ENCODE assay signal across 13 cellular contexts in genomic region chr13:77980592-77980991, GRCh38.
A peak's percentile ranks its signal among the peaks of the same experiment; 100 is the strongest.
DNase-seq lines count a peak whose midpoint lies in the region; ATAC-seq, FAIRE-seq and TF ChIP-seq lines count a peak whose summit lies in the region.
"Had no signal": no experiment of that assay in that cellular context is flagged by ENCODE, and none has a peak within 500 bp of the region (broad histone marks: within the 10 kb centered on the region; RNA-seq: fewer than 3 reads in every experiment).

No MANE protein-coding gene starts in this region.

- POLR2A ChIA-PET in CD4-positive, alpha-beta memory T cell (lab: Charles Lee; ENCODE audit: partially characterized antibody) = no interaction called here

- DNase-seq in H54 (ENCODE audit: insufficient read length, low spot score) = no peak
- peak; percentile 70 for DNase-seq in brain microvascular endothelial cell
- DNase-seq in hepatocyte (ENCODE audit: low spot score) = peak; percentile 54
- no peak for DNase-seq in stomach
- DNase-seq in activated T-cell treated with anti-CD3 and anti-CD28 coated beads, Interleukin-2, amount 50 U/mL, for 24 hours = no peak
- DNase-seq in NCI-H510A treated with DMSO at 0.1 percent for 48 hours (lab: John Stamatoyannopoulos, UW) = no peak
- no peak for DNase-seq in CD4-positive, alpha-beta memory T cell
- DNase-seq: cortex of kidney; NCI-H1092; stimulated activated CD4-positive, alpha-beta T cell treated with anti-CD3 and anti-CD28 coated beads, Interleukin-1b, Interleukin-23, amount 100 ng/mL, for 48 hours had no signal

- WGBS in hepatocyte (ENCODE audit: low lambda C conversion rate, missing lambda C conversion rate) = 23% methylated on average over 2 of the region's 2 CpGs
- 28 to 61% (median 35%) methylated on average over 2 of the region's 2 CpGs for WGBS in stomach, 5 donors

- no peaks in the 10 kb centered on the region for H4K20me1 ChIP-seq in hepatocyte (ENCODE audit: insufficient read depth, poor library complexity, severe bottlenecking)

- H3K4me3 Mint-ChIP-seq in activated T-cell treated with anti-CD3 and anti-CD28 coated beads, Interleukin-2, amount 50 U/mL, for 24 hours = no peak overlapping the region
- no peak overlapping the region for H3K4me3 Mint-ChIP-seq in CD4-positive, alpha-beta memory T cell

- ATAC-seq in HG03442 (IDR thresholded peaks at IDR 0.05; ENCODE audit: unreplicated experiment) = no peak
- ATAC-seq: left lobe of liver had no signal

- H3K4me1 Mint-ChIP-seq in activated T-cell treated with anti-CD3 and anti-CD28 coated beads, Interleukin-2, amount 50 U/mL, for 24 hours (ENCODE audit: low read depth) = no peaks in the 10 kb centered on the region
- H3K4me1 Mint-ChIP-seq in CD4-positive, alpha-beta memory T cell = no peaks in the 10 kb centered on the region

- H3K4me1 ChIP-seq in hepatocyte (ENCODE audit: insufficient read depth) (no peaks in the 10 kb centered on the region), stomach (peaks cover 0 to 6% (median 0%) of the 10 kb centered on the region in 4 donors)
- H3K4me1 ChIP-seq in CD4-positive, alpha-beta memory T cell (ENCODE audit: insufficient read depth, low read length) = no peaks in the 10 kb centered on the region
- H3K4me1 ChIP-seq: upper lobe of left lung had no signal

- H2AFZ ChIP-seq in hepatocyte = peak overlapping the region; percentile 14

- peak; percentile 33 for FAIRE-seq in H54 (lab: Jason Lieb, UNC)

- no peaks in the 10 kb centered on the region for H3K9me3 ChIP-seq in hepatocyte (ENCODE audit: low read depth)
- H3K9me3 ChIP-seq in stomach = no peaks in the 10 kb centered on the region
- H3K9me3 ChIP-seq in CD4-positive, alpha-beta memory T cell (ENCODE audit: control insufficient read depth in 1 of 2, low read length in 2 of 2) = no peaks in the 10 kb centered on the region
- H3K9me3 ChIP-seq: upper lobe of left lung had no signal

- CTCF ChIA-PET in CD4-positive, alpha-beta memory T cell (lab: Charles Lee; ENCODE audit: partially characterized antibody) = no interaction called here

- no peak for TF ChIP-seq POLR2A in H54 (IDR thresholded peaks at IDR 0.05; ENCODE audit: low read depth, low read length)
- no peak for TF ChIP-seq POLR2A in stomach (IDR thresholded peaks at IDR 0.05)

- no peak overlapping the region for H3K27ac Mint-ChIP-seq in activated T-cell treated with anti-CD3 and anti-CD28 coated beads, Interleukin-2, amount 50 U/mL, for 24 hours
- no peak overlapping the region for H3K27ac Mint-ChIP-seq in CD4-positive, alpha-beta memory T cell

- TF ChIP-seq EP300 in stomach (IDR thresholded peaks at IDR 0.05) = no peak

- H3K36me3 ChIP-seq in brain microvascular endothelial cell (replicated peaks) (no peaks in the 10 kb centered on the region), hepatocyte (replicated peaks; ENCODE audit: insufficient read depth, low read depth) (no peaks in the 10 kb centered on the region), stomach (no peaks in the 10 kb centered on the region)
- H3K36me3 ChIP-seq in CD4-positive, alpha-beta memory T cell (ENCODE audit: insufficient read depth, low read length) = no peaks in the 10 kb centered on the region
- H3K36me3 ChIP-seq: upper lobe of left lung had no signal

- intact Hi-C loops in stomach (cut with DNase I; ENCODE audit: low total_unique reads) = no loop called here
- intact Hi-C loops in CD4-positive, alpha-beta memory T cell (cut with micrococcal nuclease) = no loop called here

- H3K79me2 ChIP-seq in hepatocyte = no peaks in the 10 kb centered on the region

- in situ Hi-C loops in brain microvascular endothelial cell (cut with HindIII; ENCODE audit: low pct_ligation_motif_present, low sequenced_read_pairs) = no loop called here

- TF ChIP-seq CTCF in brain microvascular endothelial cell (IDR thresholded peaks at IDR 0.05; ENCODE audit: low read depth, low read length, missing control alignments) = no peak
- TF ChIP-seq CTCF in hepatocyte (IDR thresholded peaks at IDR 0.05; ENCODE audit: poor library complexity) = no peak
- no peak for TF ChIP-seq CTCF in stomach (IDR thresholded peaks at IDR 0.05)

- H3K4me2 ChIP-seq in hepatocyte = no peak overlapping the region

- H3K27ac ChIP-seq in brain microvascular endothelial cell (peak overlapping the region; percentile 54), hepatocyte (peak overlapping the region; percentile 40), stomach (peak overlapping the region in 4 of 5 donors; percentile 2 to 49 (median 28))
- H3K27ac ChIP-seq in CD4-positive, alpha-beta memory T cell (ENCODE audit: low read depth, low read length) = no peak overlapping the region

- no peaks in the 10 kb centered on the region for H3K9me2 ChIP-seq in hepatocyte (replicated peaks; ENCODE audit: insufficient read depth)

- H3K4me3 ChIP-seq in brain microvascular endothelial cell (ENCODE audit: low read depth, low read length) (no peak overlapping the region), hepatocyte (no peak overlapping the region), stomach (no peak overlapping the region)
- no peak overlapping the region for H3K4me3 ChIP-seq in CD4-positive, alpha-beta memory T cell (ENCODE audit: low read length in 2 of 2)
- H3K4me3 ChIP-seq: upper lobe of left lung had no signal

- no peaks in the 10 kb centered on the region for H3K27me3 ChIP-seq in brain microvascular endothelial cell (replicated peaks)
- no peaks in the 10 kb centered on the region for H3K27me3 ChIP-seq in hepatocyte
- no peaks in the 10 kb centered on the region for H3K27me3 ChIP-seq in stomach
- no peaks in the 10 kb centered on the region for H3K27me3 ChIP-seq in CD4-positive, alpha-beta memory T cell (ENCODE audit: insufficient read depth, low read length)
- H3K27me3 ChIP-seq: upper lobe of left lung had no signal

- H3K9me3 Mint-ChIP-seq in activated T-cell treated with anti-CD3 and anti-CD28 coated beads, Interleukin-2, amount 50 U/mL, for 24 hours = no peaks in the 10 kb centered on the region
- peaks cover 0 to 3% (median 0%) of the 10 kb centered on the region in 8 donors for H3K9me3 Mint-ChIP-seq in CD4-positive, alpha-beta memory T cell

- H3K36me3 Mint-ChIP-seq in activated T-cell treated with anti-CD3 and anti-CD28 coated beads, Interleukin-2, amount 50 U/mL, for 24 hours (ENCODE audit: low read depth) = no peaks in the 10 kb centered on the region
- H3K36me3 Mint-ChIP-seq in CD4-positive, alpha-beta memory T cell = no peaks in the 10 kb centered on the region

- H3K27me3 Mint-ChIP-seq in activated T-cell treated with anti-CD3 and anti-CD28 coated beads, Interleukin-2, amount 50 U/mL, for 24 hours = no peaks in the 10 kb centered on the region
- no peaks in the 10 kb centered on the region for H3K27me3 Mint-ChIP-seq in CD4-positive, alpha-beta memory T cell

Comparison
In these comparisons a context has a peak if more than half of its experiments do, and no peak if none do; other contexts are left out.
1. DNase-seq: peak in brain microvascular endothelial cell (single experiment) and hepatocyte (single experiment); none in H54 (single experiment), stomach (single experiment), activated T-cell treated with anti-CD3 and anti-CD28 coated beads, Interleukin-2, amount 50 U/mL, for 24 hours (single experiment), NCI-H510A treated with DMSO at 0.1 percent for 48 hours (single experiment) and CD4-positive, alpha-beta memory T cell (0 of 5).